Comparison of ENCODE assay signal across 16 cellular contexts in genomic region chr2:40394597-40394996, GRCh38. TPM values are rescaled to one million over a fixed set of nuclear protein-coding genes. Genes with fewer than 3 reads are reported as not detected.
DNase-seq lines count a peak whose midpoint lies in the region; ATAC-seq and TF ChIP-seq lines count a peak whose summit lies in the region.
"Had no signal": no experiment of that assay in that cellular context is flagged by ENCODE, and none has a peak within 500 bp of the region (broad histone marks: within the 10 kb centered on the region; RNA-seq: fewer than 3 reads in every experiment).

No MANE protein-coding gene starts in this region.

- H3K36me3 Mint-ChIP-seq in CD14-positive monocyte: peaks cover 5% of the 10 kb centered on the region in 2 donors
- H3K36me3 Mint-ChIP-seq: activated naive CD8-positive, alpha-beta T cell had no signal

- ATAC-seq in heart right ventricle: peak in 7 of 8 donors; percentile 31 to 76 (median 43)
- no peak for ATAC-seq in GM19351 (IDR thresholded peaks at IDR 0.05; ENCODE audit: unreplicated experiment)
- ATAC-seq: activated CD4-positive, alpha-beta T cell treated with anti-CD3 and anti-CD28 coated beads for 36 hours; natural killer cell treated with Interleukin-12 subunit alpha and Interleukin-12 subunit beta and Interleukin-15 and Interleukin-18, amount 100 ng/mL, for 72 hours had no signal

- H3K4me3 ChIP-seq in OCI-LY7 (ENCODE audit: low read depth, low read length, poor library complexity, severe bottlenecking) (no peak overlapping the region), heart right ventricle (no peak overlapping the region), parathyroid adenoma (ENCODE audit: low read depth, low read length) (no peak overlapping the region)

- H3K4me1 Mint-ChIP-seq in CD14-positive monocyte: peaks cover 67% of the 10 kb centered on the region
- H3K4me1 Mint-ChIP-seq: activated CD4-positive, alpha-beta T cell treated with anti-CD3 and anti-CD28 coated beads for 36 hours; B cell had no signal

- H3K36me3 ChIP-seq in OCI-LY7 (ENCODE audit: insufficient read depth, low read length) (no peaks in the 10 kb centered on the region), heart right ventricle (no peaks in the 10 kb centered on the region), parathyroid adenoma (ENCODE audit: control insufficient read depth, insufficient read depth, low read length) (no peaks in the 10 kb centered on the region)

- H3K27me3 Mint-ChIP-seq in CD14-positive monocyte (ENCODE audit: low read depth in 3 of 3): peaks cover 0 to 2% (median 0%) of the 10 kb centered on the region in 3 donors
- H3K27me3 Mint-ChIP-seq: activated naive CD8-positive, alpha-beta T cell; B cell; natural killer cell treated with Interleukin-12 subunit alpha and Interleukin-12 subunit beta and Interleukin-15 and Interleukin-18, amount 100 ng/mL, for 72 hours had no signal

- WGBS in heart right ventricle, 2 donors: 5 to 7% methylated on average over 1 of the region's 1 CpG

- BruUV-seq in OCI-LY7 (replicated peaks; lab: Mats Ljungman, UMichigan): no TSS peak

- H3K27me3 ChIP-seq in heart right ventricle: no peaks in the 10 kb centered on the region
- no peaks in the 10 kb centered on the region for H3K27me3 ChIP-seq in parathyroid adenoma (ENCODE audit: control insufficient read depth, insufficient read depth, low read length)

- H3K4me3 Mint-ChIP-seq in CD14-positive monocyte: peak overlapping the region in 1 of 2 donors; percentile 32
- H3K4me3 Mint-ChIP-seq: activated CD4-positive, alpha-beta T cell treated with anti-CD3 and anti-CD28 coated beads for 36 hours; activated naive CD8-positive, alpha-beta T cell; B cell; natural killer cell treated with Interleukin-12 subunit alpha and Interleukin-12 subunit beta and Interleukin-15 and Interleukin-18, amount 100 ng/mL, for 72 hours; T-helper 1 cell treated with Interleukin-12 subunit alpha and Interleukin-12 subunit beta and Interleukin-4 antibody, amounts not matched to agents 30 μg/mL and 1 μg/mL, for 36 hours had no signal

- intact Hi-C loops in CD14-positive monocyte (cut with micrococcal nuclease) (loop anchor here in 1 of 2 donors (10.0 kb wide), 1 partner anchor 50 kb away; no protein-coding TSS in a partner anchor), OCI-LY7 (cut with micrococcal nuclease; ENCODE audit: unreplicated experiment) (no loop called here), heart right ventricle (cut with DNase I) (no loop called here)

- CTCF ChIA-PET in OCI-LY7 (lab: Charles Lee; ENCODE audit: unreplicated experiment): no interaction called here

- H3K9me3 ChIP-seq in OCI-LY7 (ENCODE audit: low read length): no peaks in the 10 kb centered on the region
- no peaks in the 10 kb centered on the region for H3K9me3 ChIP-seq in heart right ventricle
- no peaks in the 10 kb centered on the region for H3K9me3 ChIP-seq in parathyroid adenoma (ENCODE audit: control insufficient read depth, low read length)

- H3K4me1 ChIP-seq in OCI-LY7 (ENCODE audit: insufficient read depth, low read length, poor library complexity, severe bottlenecking) (peaks cover 31% of the 10 kb centered on the region), heart right ventricle (peaks cover 2 to 91% (median 67%) of the 10 kb centered on the region in 9 donors), parathyroid adenoma (no peaks in the 10 kb centered on the region)

- POLR2A ChIA-PET in OCI-LY7 (lab: Charles Lee): interaction anchor here (1.3 kb wide), 1 partner anchor 20 kb away, joined by 3 read pairs; no protein-coding TSS in a partner anchor

- H2AFZ ChIP-seq in OCI-LY7 (ENCODE audit: low read length) (peak overlapping the region; percentile 70), parathyroid adenoma (no peak overlapping the region)

- TF ChIP-seq CTCF in CD14-positive monocyte (IDR thresholded peaks at IDR 0.05) (no peak), OCI-LY7 (conservative IDR thresholded peaks at IDR 0.05; ENCODE audit: low read length) (no peak), heart right ventricle (IDR thresholded peaks at IDR 0.05) (no peak), parathyroid adenoma (IDR thresholded peaks at IDR 0.05) (no peak)

- H3K4me2 ChIP-seq in OCI-LY7 (ENCODE audit: low read length) (peak overlapping the region; percentile 28; the same call in 1 of the 2 replicates), parathyroid adenoma (ENCODE audit: low read length) (peak overlapping the region; percentile 53)

- no peaks in the 10 kb centered on the region for H4K20me1 ChIP-seq in OCI-LY7 (ENCODE audit: insufficient read depth, low read length)

- DNase-seq in CD14-positive monocyte (ENCODE audit: low spot score): no peak
- no peak for DNase-seq in OCI-LY7 (ENCODE audit: low spot score)
- DNase-seq in heart right ventricle: no peak
- DNase-seq in cerebellar nuclear complex (lab: John Stamatoyannopoulos, UW): no peak
- DNase-seq in kidney glomerular epithelial cell (lab: John Stamatoyannopoulos, UW): no peak
- no peak for DNase-seq in NCI-H2196 treated with DMSO at 0.1 percent for 48 hours (lab: John Stamatoyannopoulos, UW; ENCODE audit: unreplicated experiment)
- DNase-seq: activated CD4-positive, alpha-beta T cell treated with anti-CD3 and anti-CD28 coated beads for 36 hours; DMS153; H7; stimulated activated naive CD4-positive, alpha-beta T cell treated with Interleukin-2 at 50 U/mL for 16 hours had no signal

- peak overlapping the region; percentile 83 to 96 (median 91) for H3K27ac Mint-ChIP-seq in CD14-positive monocyte
- H3K27ac Mint-ChIP-seq: activated CD4-positive, alpha-beta T cell treated with anti-CD3 and anti-CD28 coated beads for 36 hours; activated naive CD8-positive, alpha-beta T cell; B cell; natural killer cell treated with Interleukin-12 subunit alpha and Interleukin-12 subunit beta and Interleukin-15 and Interleukin-18, amount 100 ng/mL, for 72 hours; T-helper 1 cell treated with Interleukin-12 subunit alpha and Interleukin-12 subunit beta and Interleukin-4 antibody, amounts not matched to agents 30 μg/mL and 1 μg/mL, for 36 hours had no signal

- no peak overlapping the region for H3K27ac ChIP-seq in OCI-LY7 (ENCODE audit: low read depth, low read length, poor library complexity, severe bottlenecking)
- peak overlapping the region in 2 of 10 donors; percentile 10 to 45 for H3K27ac ChIP-seq in heart right ventricle
- no peak overlapping the region for H3K27ac ChIP-seq in parathyroid adenoma

- H3K9me2 ChIP-seq in OCI-LY7 (ENCODE audit: insufficient read depth, low read length): no peaks in the 10 kb centered on the region

- peaks cover 0 to 5% (median 0%) of the 10 kb centered on the region in 7 donors for H3K9me3 Mint-ChIP-seq in CD14-positive monocyte
- H3K9me3 Mint-ChIP-seq: T-helper 1 cell treated with Interleukin-12 subunit alpha and Interleukin-12 subunit beta and Interleukin-4 antibody, amounts not matched to agents 30 μg/mL and 1 μg/mL, for 36 hours had no signal

- no peaks in the 10 kb centered on the region for H3K79me2 ChIP-seq in OCI-LY7 (ENCODE audit: insufficient read depth, low read depth, low read length)
- H3K79me2 ChIP-seq in parathyroid adenoma: no peaks in the 10 kb centered on the region

- no peak overlapping the region for H3K9ac ChIP-seq in parathyroid adenoma

RNA-seq across cellular contexts. Expression of gene SLC8A1, which starts 57.3 kb away (rescaled TPM):
- polyA plus RNA-seq in CD14-positive monocyte: 10 to 100 TPM; 16.9 to 18.2 TPM
- 5.0 and 7.3 TPM in 2 replicates for total RNA-seq in OCI-LY7 (2014; rRNA removed; shearing (Covaris generic))
- 3.6 and 4.7 TPM in 2 replicates for total RNA-seq in OCI-LY7 (2022)
- total RNA-seq in heart right ventricle: 1,000 to 10,000 TPM in 7 of 10 donors, 100 to 1,000 TPM in 3; 791 to 1,497 (median 1,148) TPM
- 10 to 100 TPM; 11.1 to 46.1 TPM for polyA plus RNA-seq in heart right ventricle
- total RNA-seq: natural killer cell treated with Interleukin-12 subunit alpha and Interleukin-12 subunit beta and Interleukin-15 and Interleukin-18, amount 100 ng/mL, for 72 hours had no signal

Comparison
In these comparisons a context has a peak if more than half of its experiments do, and no peak if none do; other contexts are left out.
1. RNA of gene SLC8A1, which starts 57.3 kb away (total RNA-seq): 791 to 1,497 TPM in heart right ventricle; 3.6 to 7.3 TPM in OCI-LY7; every median in the first group is over 10 times any median in the second.